1 cellular context compared by ENCODE assay signal in the genomic region with DNA sequence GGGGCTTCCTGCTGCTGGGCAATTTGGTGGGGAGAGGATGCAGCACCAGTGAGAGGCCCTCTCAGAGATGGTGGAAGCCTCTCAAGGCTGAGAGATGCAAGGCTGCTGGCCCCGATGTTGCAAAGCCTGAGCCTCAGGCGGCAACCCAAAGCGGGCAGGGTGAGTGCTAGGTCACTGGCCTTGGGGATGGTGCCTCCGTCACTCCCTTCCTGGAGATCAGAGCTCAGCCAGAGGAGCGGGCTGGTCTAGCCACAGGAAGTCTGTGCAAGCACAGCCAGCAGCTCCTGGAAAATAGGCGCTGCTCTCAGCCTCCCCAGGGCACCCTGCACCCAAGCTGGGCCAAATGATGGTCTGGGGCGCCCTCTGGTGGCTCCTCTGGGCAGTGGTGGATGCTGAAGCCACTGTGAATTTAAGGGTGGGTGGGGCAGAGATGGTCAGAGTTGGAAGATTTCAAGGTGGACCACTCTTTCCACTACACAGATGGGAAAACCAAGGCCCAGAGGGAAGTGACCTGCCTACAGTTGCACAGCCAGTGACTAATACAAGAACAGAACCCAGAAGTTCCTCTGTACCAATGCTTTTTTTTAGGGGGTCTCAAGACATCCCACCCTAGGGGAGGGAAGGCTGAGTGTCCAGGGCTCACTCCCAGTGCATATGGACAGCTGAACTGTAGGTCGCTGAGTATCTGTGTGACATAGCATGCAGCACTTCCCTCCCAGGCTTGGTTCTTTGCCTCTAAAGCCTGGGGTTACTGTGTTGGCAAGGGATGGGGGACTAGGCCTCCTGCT.
TF ChIP-seq lines count a peak whose summit lies in the region.

No MANE protein-coding gene starts in this region.

TF ChIP-seq in HEK293, 187 proteins besides CTCF, POLR2A, EP300 and RAD21 (continued from another document):
- TF ChIP-seq SALL2 (tag by site-specific recombination; IDR thresholded peaks at IDR 0.05; ENCODE audit: borderline replicate concordance) (no peak), ZNF274 (IDR thresholded peaks at IDR 0.05; ENCODE audit: low read length) (no peak), ZNF274 (tag by site-specific recombination; IDR thresholded peaks at IDR 0.05; ENCODE audit: borderline replicate concordance) (no peak), ZNF416 (tag by site-specific recombination; IDR thresholded peaks at IDR 0.05) (no peak), ZNF394 (tag by site-specific recombination; IDR thresholded peaks at IDR 0.05; ENCODE audit: borderline replicate concordance) (peak; percentile 87), ZBTB8A (tag by site-specific recombination; IDR thresholded peaks at IDR 0.05) (peak; percentile 94), ZNF660 (tag by site-specific recombination; IDR thresholded peaks at IDR 0.05) (no peak), TCF7L2 (IDR thresholded peaks at IDR 0.05; ENCODE audit: borderline replicate concordance, low read depth, low read length) (no peak), ZIC2 (tag by site-specific recombination; IDR thresholded peaks at IDR 0.05) (peak; percentile 84)
- TF ChIP-seq, protein P1, sequence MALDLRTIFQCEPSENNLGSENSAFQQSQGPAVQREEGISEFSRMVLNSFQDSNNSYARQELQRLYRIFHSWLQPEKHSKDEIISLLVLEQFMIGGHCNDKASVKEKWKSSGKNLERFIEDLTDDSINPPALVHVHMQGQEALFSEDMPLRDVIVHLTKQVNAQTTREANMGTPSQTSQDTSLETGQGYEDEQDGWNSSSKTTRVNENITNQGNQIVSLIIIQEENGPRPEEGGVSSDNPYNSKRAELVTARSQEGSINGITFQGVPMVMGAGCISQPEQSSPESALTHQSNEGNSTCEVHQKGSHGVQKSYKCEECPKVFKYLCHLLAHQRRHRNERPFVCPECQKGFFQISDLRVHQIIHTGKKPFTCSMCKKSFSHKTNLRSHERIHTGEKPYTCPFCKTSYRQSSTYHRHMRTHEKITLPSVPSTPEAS (tag by site-specific recombination; IDR thresholded peaks at IDR 0.05), result peak; percentile 66
- TF ChIP-seq, protein P2, sequence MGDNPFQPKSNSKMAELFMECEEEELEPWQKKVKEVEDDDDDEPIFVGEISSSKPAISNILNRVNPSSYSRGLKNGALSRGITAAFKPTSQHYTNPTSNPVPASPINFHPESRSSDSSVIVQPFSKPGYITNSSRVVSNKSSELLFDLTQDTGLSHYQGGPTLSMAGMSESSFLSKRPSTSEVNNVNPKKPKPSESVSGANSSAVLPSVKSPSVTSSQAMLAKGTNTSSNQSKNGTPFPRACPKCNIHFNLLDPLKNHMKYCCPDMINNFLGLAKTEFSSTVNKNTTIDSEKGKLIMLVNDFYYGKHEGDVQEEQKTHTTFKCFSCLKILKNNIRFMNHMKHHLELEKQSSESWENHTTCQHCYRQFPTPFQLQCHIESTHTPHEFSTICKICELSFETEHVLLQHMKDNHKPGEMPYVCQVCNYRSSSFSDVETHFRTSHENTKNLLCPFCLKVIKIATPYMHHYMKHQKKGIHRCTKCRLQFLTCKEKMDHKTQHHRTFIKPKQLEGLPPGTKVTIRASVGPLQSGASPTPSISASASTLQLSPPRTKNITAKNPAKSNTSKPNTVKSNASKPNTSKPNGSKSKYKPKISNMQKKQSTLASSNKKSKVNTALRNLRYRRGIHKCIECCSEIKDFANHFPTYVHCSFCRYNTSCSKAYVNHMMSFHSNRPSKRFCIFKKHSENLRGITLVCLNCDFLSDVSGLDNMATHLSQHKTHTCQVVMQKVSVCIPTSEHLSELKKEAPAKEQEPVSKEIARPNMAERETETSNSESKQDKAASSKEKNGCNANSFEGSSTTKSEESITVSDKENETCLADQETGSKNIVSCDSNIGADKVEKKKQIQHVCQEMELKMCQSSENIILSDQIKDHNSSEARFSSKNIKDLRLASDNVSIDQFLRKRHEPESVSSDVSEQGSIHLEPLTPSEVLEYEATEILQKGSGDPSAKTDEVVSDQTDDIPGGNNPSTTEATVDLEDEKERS (tag by site-specific recombination; IDR thresholded peaks at IDR 0.05), result no peak
